ENCODE assay signal across 28 cellular contexts in the genomic region with DNA sequence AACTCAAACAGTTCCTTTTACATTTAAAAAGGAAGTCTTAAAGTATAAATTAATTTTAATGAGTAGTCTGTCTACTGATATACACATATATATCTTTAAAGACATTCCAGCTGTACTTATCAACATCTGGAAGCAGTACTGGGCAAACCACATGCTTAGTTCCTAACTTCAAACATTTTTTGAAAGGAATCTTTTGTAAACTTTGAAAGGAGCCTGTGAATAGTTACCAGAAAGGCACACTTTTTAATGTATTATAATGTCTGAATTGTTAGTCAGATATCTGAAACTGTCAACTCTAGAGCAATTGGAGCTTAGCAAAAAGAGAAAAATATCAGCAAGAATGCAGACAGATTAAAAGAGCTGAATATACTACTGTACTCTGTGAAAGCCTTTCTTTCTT. TPM values are rescaled to one million over a fixed set of nuclear protein-coding genes. Genes with fewer than 3 reads are reported as not detected.
DNase-seq lines count a peak whose midpoint lies in the region; ATAC-seq, FAIRE-seq and TF ChIP-seq lines count a peak whose summit lies in the region.
"Had no signal": no experiment of that assay in that cellular context is flagged by ENCODE, and none has a peak within 500 bp of the region (broad histone marks: within the 10 kb centered on the region; RNA-seq: fewer than 3 reads in every experiment).

No MANE protein-coding gene starts in this region.

- TF ChIP-seq POLR2A in HCT116 (IDR thresholded peaks at IDR 0.05; ENCODE audit: borderline replicate concordance, extremely low read depth, insufficient read depth, insufficient read length) (no peak), GM12891 (IDR thresholded peaks at IDR 0.05; ENCODE audit: low read depth, low read length) (no peak)

- no peaks in the 10 kb centered on the region for H3K9me2 ChIP-seq in HCT116 (ENCODE audit: insufficient read depth)

- no peak for DNase-seq in HCT116 (ENCODE audit: low read depth, low spot score)
- DNase-seq in dedifferentiated amniotic fluid mesenchymal stem cell (ENCODE audit: extremely low spot score), result peak; percentile 16
- peak; percentile 74 for DNase-seq in foreskin melanocyte
- DNase-seq in NK-92 treated with Interleukin-12 subunit alpha and Interleukin-12 subunit beta, amount 100 ng/mL, for 24 hours (lab: John Stamatoyannopoulos, UW), result no peak
- no peak for DNase-seq in 8988T
- DNase-seq in T-cell, result no peak
- no peak for DNase-seq in GM12891 (ENCODE audit: insufficient read length, low spot score)
- DNase-seq: BE2C; Calu3; CD8-positive, alpha-beta memory T cell; DMS79 treated with DMSO at 0.1 percent for 48 hours; H9; HFFc6; NCI-H1048; NCI-H1417; NCI-H1694 treated with DMSO at 0.1 percent for 48 hours; NCI-H2081; NCI-H2227 treated with DMSO at 0.1 percent for 48 hours; NCI-H69; SHP77 had no signal

- H3K36me3 Mint-ChIP-seq in T-cell, result no peaks in the 10 kb centered on the region
- H3K36me3 Mint-ChIP-seq: CD14-positive monocyte; CD8-positive, alpha-beta memory T cell had no signal

- POLR2A ChIA-PET in HCT116 (lab: Charles Lee), result no interaction called here
- POLR2A ChIA-PET in T-cell (lab: Charles Lee), result no interaction called here

- no peak for TF ChIP-seq CTCF in HCT116 (IDR thresholded peaks at IDR 0.05 in 2 of 3, conservative IDR thresholded peaks at IDR 0.05 in 1 of 3; ENCODE audit: borderline replicate concordance in 1 of 3, insufficient read depth in 1 of 3, low read depth in 2 of 3, low read length in 2 of 3)

- no peak overlapping the region for H3K9ac ChIP-seq in HCT116 (ENCODE audit: low read length)

- no peak overlapping the region for H3K4me3 Mint-ChIP-seq in T-cell
- H3K4me3 Mint-ChIP-seq: CD14-positive monocyte; CD8-positive, alpha-beta memory T cell; GM23338; H9; HFFc6 had no signal

- H3K27ac ChIP-seq in HCT116 (ENCODE audit: low read depth, low read length), result no peak overlapping the region
- H3K27ac ChIP-seq: A549, RWPE1 had no signal

- no peak for TF ChIP-seq RAD21 in HCT116 (IDR thresholded peaks at IDR 0.05; ENCODE audit: low read depth)

- no peaks in the 10 kb centered on the region for H3K9me3 ChIP-seq in HCT116 (ENCODE audit: control insufficient read depth in 1 of 2, insufficient read depth in 1 of 2, low read depth in 1 of 2, low read length in 2 of 2)
- H3K9me3 ChIP-seq: A549, BE2C had no signal

- no peaks in the 10 kb centered on the region for H3K36me3 ChIP-seq in HCT116 (ENCODE audit: control insufficient read depth in 1 of 2, insufficient read depth in 2 of 2, low read length in 2 of 2)
- H3K36me3 ChIP-seq: BE2C had no signal

- ATAC-seq in HCT116 (no peak), T-cell (replicated peaks in 1 of 4) (no peak)
- ATAC-seq: A549, GM23338, Panc1 had no signal

- FAIRE-seq in GM12891 (lab: Jason Lieb, UNC), result no peak
- FAIRE-seq: A549, GM18507 had no signal

- RAD21 ChIA-PET in HCT116 (lab: Charles Lee; ENCODE audit: low non-redundant PET in 1 of 2, low total read pairs in 2 of 2, uncharacterized antibody in 2 of 2, unreplicated experiment in 2 of 2), result no interaction called here

- H3K27me3 Mint-ChIP-seq in T-cell, result peaks cover 10% of the 10 kb centered on the region in 2 donors

- CTCF ChIA-PET in HCT116 (lab: Charles Lee), result no interaction called here
- CTCF ChIA-PET in T-cell (lab: Charles Lee), result no interaction called here

- no peaks in the 10 kb centered on the region for H3K4me1 ChIP-seq in HCT116 (ENCODE audit: control insufficient read depth in 1 of 2, insufficient read depth in 2 of 2, low read length in 2 of 2)
- H3K4me1 ChIP-seq: A549, BE2C had no signal

- H3K79me2 ChIP-seq in HCT116 (ENCODE audit: insufficient read depth, low read length), result no peaks in the 10 kb centered on the region

- intact Hi-C loops in HCT116 (cut with micrococcal nuclease), result no loop called here

- H4K20me1 ChIP-seq in HCT116 (ENCODE audit: insufficient read depth), result no peaks in the 10 kb centered on the region

- H3K27ac Mint-ChIP-seq in T-cell, result no peak overlapping the region
- H3K27ac Mint-ChIP-seq: CD14-positive monocyte; CD8-positive, alpha-beta memory T cell; GM23338; H9; HFFc6 had no signal

- no peak overlapping the region for H3K4me2 ChIP-seq in HCT116 (ENCODE audit: low read length)
- H3K4me2 ChIP-seq: A549, GM23338 had no signal

- no peaks in the 10 kb centered on the region for H3K4me1 Mint-ChIP-seq in T-cell
- H3K4me1 Mint-ChIP-seq: CD14-positive monocyte; CD8-positive, alpha-beta memory T cell; GM23338; H9 had no signal

- no TSS peak for BruUV-seq in HCT116 (replicated peaks; lab: Mats Ljungman, UMichigan)

- peak overlapping the region; percentile 27 for H2AFZ ChIP-seq in HCT116 (ENCODE audit: low read depth, low read length, poor library complexity, severe bottlenecking)
- H2AFZ ChIP-seq: GM23338 had no signal

- no peaks in the 10 kb centered on the region for H3K27me3 ChIP-seq in HCT116 (ENCODE audit: insufficient read depth, low read length)
- H3K27me3 ChIP-seq: BE2C had no signal

- H3K9me3 Mint-ChIP-seq in T-cell, result no peaks in the 10 kb centered on the region
- H3K9me3 Mint-ChIP-seq: GM23338, HFFc6 had no signal

- H3K4me3 ChIP-seq in HCT116 (replicated peaks in 1 of 2; ENCODE audit: low read depth in 1 of 2, low read length in 2 of 2), result no peak overlapping the region
- H3K4me3 ChIP-seq: A549, GM23338 had no signal

TF ChIP-seq in HCT116, 20 proteins besides CTCF, POLR2A, EP300 and RAD21 (continues in another document):
- TF ChIP-seq, protein P1, sequence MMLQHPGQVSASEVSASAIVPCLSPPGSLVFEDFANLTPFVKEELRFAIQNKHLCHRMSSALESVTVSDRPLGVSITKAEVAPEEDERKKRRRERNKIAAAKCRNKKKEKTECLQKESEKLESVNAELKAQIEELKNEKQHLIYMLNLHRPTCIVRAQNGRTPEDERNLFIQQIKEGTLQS (IDR thresholded peaks at IDR 0.05), result no peak
- TF ChIP-seq, protein P2, sequence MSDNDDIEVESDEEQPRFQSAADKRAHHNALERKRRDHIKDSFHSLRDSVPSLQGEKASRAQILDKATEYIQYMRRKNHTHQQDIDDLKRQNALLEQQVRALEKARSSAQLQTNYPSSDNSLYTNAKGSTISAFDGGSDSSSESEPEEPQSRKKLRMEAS (IDR thresholded peaks at IDR 0.05), result no peak
- no peak for TF ChIP-seq CBX3 (IDR thresholded peaks at IDR 0.05; ENCODE audit: low read depth)
- TF ChIP-seq EZH2phosphoT487 (IDR thresholded peaks at IDR 0.05; ENCODE audit: borderline replicate concordance), result no peak
- no peak for TF ChIP-seq ZFX (IDR thresholded peaks at IDR 0.05)
- TF ChIP-seq JUND (IDR thresholded peaks at IDR 0.05), result no peak
- no peak for TF ChIP-seq TCF7L2 (IDR thresholded peaks at IDR 0.05; ENCODE audit: borderline replicate concordance, extremely low read depth, insufficient read depth, insufficient read length)
- no peak for TF ChIP-seq SP1 (IDR thresholded peaks at IDR 0.05; ENCODE audit: low read depth)
- no peak for TF ChIP-seq FOSL1 (IDR thresholded peaks at IDR 0.05; ENCODE audit: low read depth)

TF ChIP-seq in GM12891, 5 proteins besides CTCF, POLR2A, EP300 and RAD21:
- TF ChIP-seq TAF1 (IDR thresholded peaks at IDR 0.05; ENCODE audit: low read depth, low read length) (no peak), POU2F2 (IDR thresholded peaks at IDR 0.05; ENCODE audit: low read depth, low read length) (no peak), PAX5 (IDR thresholded peaks at IDR 0.05; ENCODE audit: insufficient read depth, low read length, severe bottlenecking) (no peak), POLR2AphosphoS5 (IDR thresholded peaks at IDR 0.05; ENCODE audit: low read depth, low read length) (no peak), SPI1 (IDR thresholded peaks at IDR 0.05; ENCODE audit: low read depth, low read length) (no peak)

RNA-seq across cellular contexts. Expression of a gene that starts 5.9 kb away (rescaled TPM):
- total RNA-seq in HCT116 (2021; ENCODE audit: unreplicated experiment) (0.07 TPM), T-cell (not detected)
- 0.03 TPM in 1 of 2 replicates, not detected in the other for polyA plus RNA-seq in HCT116 (2012)
- polyA plus RNA-seq in GM12891 (2012; ENCODE audit: low read depth, missing spikeins), result 0.04 TPM
- total RNA-seq: CD8-positive, alpha-beta memory T cell; GM23338; H9; HFFc6; NCI-H460; OCI-LY7 had no signal
- polyA plus RNA-seq: CD14-positive monocyte; CD8-positive, alpha-beta memory T cell; GM23338 had no signal

Comparison
In these comparisons a context has a peak if more than half of its experiments do, and no peak if none do; other contexts are left out.
1. DNase-seq: peak in dedifferentiated amniotic fluid mesenchymal stem cell (single experiment) and foreskin melanocyte (single experiment); none in HCT116 (single experiment), NK-92 treated with Interleukin-12 subunit alpha and Interleukin-12 subunit beta, amount 100 ng/mL, for 24 hours (single experiment), 8988T (single experiment), T-cell (0 of 34) and GM12891 (single experiment).